23 cellular contexts compared by ENCODE assay signal in the genomic region with DNA sequence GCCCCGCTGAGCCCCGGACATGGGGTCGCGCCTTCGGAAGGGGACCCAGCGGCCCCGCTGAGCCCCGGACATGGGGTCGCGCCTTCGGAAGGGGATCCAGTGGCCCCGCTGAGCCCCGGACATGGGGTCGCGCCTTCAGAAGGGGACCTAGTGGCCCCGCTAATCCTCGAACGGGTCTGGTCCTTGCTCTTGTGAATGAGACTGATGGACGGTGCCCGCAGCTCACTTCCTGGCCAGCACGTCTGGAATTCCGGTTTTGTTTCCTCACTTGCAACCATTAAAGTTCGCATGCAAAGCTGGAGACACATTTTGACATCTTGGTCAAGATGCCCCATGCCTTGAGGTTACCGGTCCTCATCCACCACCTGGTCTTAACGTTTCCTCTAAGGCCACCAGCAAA. TPM values are rescaled to one million over a fixed set of nuclear protein-coding genes. Genes with fewer than 3 reads are reported as not detected.
DNase-seq lines count a peak whose midpoint lies in the region; ATAC-seq and TF ChIP-seq lines count a peak whose summit lies in the region.
"Had no signal": no experiment of that assay in that cellular context is flagged by ENCODE, and none has a peak within 500 bp of the region (broad histone marks: within the 10 kb centered on the region; RNA-seq: fewer than 3 reads in every experiment).

No MANE protein-coding gene starts in this region.

- no peak overlapping the region for H3K27ac Mint-ChIP-seq in glutamatergic neuron (ENCODE audit: unreplicated experiment)
- H3K27ac Mint-ChIP-seq in activated CD4-positive, alpha-beta T cell treated with anti-CD3 and anti-CD28 coated beads for 36 hours, result no peak overlapping the region
- H3K27ac Mint-ChIP-seq: B cell; CD4-positive, CD25-positive, alpha-beta regulatory T cell; CD8-positive, alpha-beta T cell; HFFc6 had no signal

- TF ChIP-seq CTCF in glutamatergic neuron (IDR thresholded peaks at IDR 0.05; ENCODE audit: partially characterized antibody, unreplicated experiment), result no peak

- POLR2A ChIA-PET in activated CD4-positive, alpha-beta T cell treated with anti-CD3 and anti-CD28 coated beads for 36 hours (lab: Charles Lee), result no interaction called here

- peak; percentile 54 for DNase-seq in activated effector memory CD4-positive, alpha-beta T cell treated with anti-CD3 and anti-CD28 coated beads, Interleukin-2, amount 50 U/mL, for 16 hours
- no peak for DNase-seq in activated effector memory CD4-positive, alpha-beta T cell treated with Interleukin-2 at 50 U/mL for 16 hours
- DNase-seq in glutamatergic neuron (peak; percentile 6), posterior vena cava (ENCODE audit: low spot score) (peak; percentile 47), aorta (peak; percentile 11 to 42), cerebellar nuclear complex (lab: John Stamatoyannopoulos, UW) (no peak)
- no peak for DNase-seq in stimulated activated CD4-positive, alpha-beta T cell treated with anti-CD3 and anti-CD28 coated beads, Interleukin-4, amount 100 ng/mL, for 4 hours
- no peak for DNase-seq in activated CD4-positive, alpha-beta T cell treated with anti-CD3 and anti-CD28 coated beads for 36 hours
- DNase-seq: CD4-positive, CD25-positive, alpha-beta regulatory T cell; CD8-positive, alpha-beta T cell; DMS 273 treated with DMSO at 0.1 percent for 48 hours; DMS79; EL; GDM1; GOT3; HFFc6 had no signal

- WGBS in aorta, 2 donors, result 89 to 94% methylated on average over 17 to 24 of the region's 25 CpGs

- H3K4me3 Mint-ChIP-seq in glutamatergic neuron (ENCODE audit: unreplicated experiment), result no peak overlapping the region
- no peak overlapping the region for H3K4me3 Mint-ChIP-seq in activated CD4-positive, alpha-beta T cell treated with anti-CD3 and anti-CD28 coated beads for 36 hours
- H3K4me3 Mint-ChIP-seq: B cell; CD4-positive, CD25-positive, alpha-beta regulatory T cell; CD8-positive, alpha-beta T cell; HFFc6 had no signal

- peaks cover 0 to 8% of the 10 kb centered on the region in 2 donors for H3K36me3 ChIP-seq in aorta (ENCODE audit: control insufficient read depth in 1 of 2, insufficient read depth in 2 of 2, low read length in 1 of 2)

- no peak for ATAC-seq in aorta (ENCODE audit: low FRiP score)
- no peak for ATAC-seq in activated CD4-positive, alpha-beta T cell treated with anti-CD3 and anti-CD28 coated beads for 36 hours
- ATAC-seq: CD8-positive, alpha-beta T cell; GM12878 had no signal

- H3K27me3 ChIP-seq in aorta (ENCODE audit: control insufficient read depth in 1 of 2, insufficient read depth in 2 of 2, low read length in 1 of 2), result no peaks in the 10 kb centered on the region
- H3K27me3 ChIP-seq: BLaER1 had no signal

- H3K36me3 Mint-ChIP-seq in glutamatergic neuron (ENCODE audit: unreplicated experiment), result peaks cover 5% of the 10 kb centered on the region
- peaks cover 21% of the 10 kb centered on the region for H3K36me3 Mint-ChIP-seq in activated CD4-positive, alpha-beta T cell treated with anti-CD3 and anti-CD28 coated beads for 36 hours (ENCODE audit: low read depth)

- H3K27me3 Mint-ChIP-seq in glutamatergic neuron (ENCODE audit: unreplicated experiment), result no peaks in the 10 kb centered on the region
- H3K27me3 Mint-ChIP-seq in activated CD4-positive, alpha-beta T cell treated with anti-CD3 and anti-CD28 coated beads for 36 hours, result no peaks in the 10 kb centered on the region
- H3K27me3 Mint-ChIP-seq: B cell; CD4-positive, CD25-positive, alpha-beta regulatory T cell had no signal

- peaks cover 4% of the 10 kb centered on the region for H3K4me1 Mint-ChIP-seq in glutamatergic neuron (ENCODE audit: low read depth, unreplicated experiment)
- peaks cover 15% of the 10 kb centered on the region for H3K4me1 Mint-ChIP-seq in activated CD4-positive, alpha-beta T cell treated with anti-CD3 and anti-CD28 coated beads for 36 hours

- no peaks in the 10 kb centered on the region for H3K4me1 ChIP-seq in aorta (ENCODE audit: control insufficient read depth in 1 of 2, insufficient read depth in 2 of 2, low read length in 2 of 2)

- CTCF ChIA-PET in activated CD4-positive, alpha-beta T cell treated with anti-CD3 and anti-CD28 coated beads for 36 hours (lab: Charles Lee), result no interaction called here

- intact Hi-C loops in posterior vena cava (cut with DNase I) (no loop called here), aorta (cut with DNase I) (no loop called here)
- intact Hi-C loops in activated CD4-positive, alpha-beta T cell treated with anti-CD3 and anti-CD28 coated beads for 36 hours (cut with DNase I, micrococcal nuclease), result no loop called here

- no peak overlapping the region for H3K27ac ChIP-seq in aorta (ENCODE audit: low read depth in 1 of 2, low read length in 2 of 2)
- H3K27ac ChIP-seq: 22Rv1, BLaER1, C4-2B had no signal

- no peaks in the 10 kb centered on the region for H3K9me3 ChIP-seq in aorta (ENCODE audit: control insufficient read depth, low read length)
- H3K9me3 ChIP-seq: BLaER1, HAP-1 had no signal

- H3K9me3 Mint-ChIP-seq in glutamatergic neuron (ENCODE audit: unreplicated experiment), result no peaks in the 10 kb centered on the region
- no peaks in the 10 kb centered on the region for H3K9me3 Mint-ChIP-seq in activated CD4-positive, alpha-beta T cell treated with anti-CD3 and anti-CD28 coated beads for 36 hours (ENCODE audit: low read depth)
- H3K9me3 Mint-ChIP-seq: CD4-positive, CD25-positive, alpha-beta regulatory T cell; CD8-positive, alpha-beta T cell; HFFc6 had no signal

- H3K4me3 ChIP-seq in aorta (ENCODE audit: low read length in 2 of 2), result no peak overlapping the region
- H3K4me3 ChIP-seq: BLaER1, GM12878, HAP-1 had no signal

RNA-seq across cellular contexts. Expression of gene WRAP73, which starts 5.6 kb away (rescaled TPM):
- total RNA-seq in glutamatergic neuron (ENCODE audit: unreplicated experiment) (47.7 TPM), posterior vena cava (10 to 100 TPM; 10.9 to 13.7 TPM), aorta (10 to 100 TPM; 10.6 to 17.4 TPM)
- polyA plus RNA-seq in aorta, result 10 to 100 TPM in 1 of 2 donors, 1 to 10 TPM in 1; 5.8 to 27.8 TPM
- total RNA-seq in activated CD4-positive, alpha-beta T cell treated with anti-CD3 and anti-CD28 coated beads for 36 hours, result 10 to 100 TPM; 26.3 to 28.9 TPM

RNA-seq across cellular contexts. Expression of gene TP73, which starts 8.0 kb away (rescaled TPM):
- total RNA-seq in glutamatergic neuron (ENCODE audit: unreplicated experiment) (13.0 TPM), posterior vena cava (not detected), aorta (under 1 TPM in 1 of 2 donors, not detected in 1; 0.18 TPM)
- polyA plus RNA-seq in aorta, result under 1 TPM in 1 of 2 donors, not detected in 1; 0.38 TPM
- total RNA-seq in activated CD4-positive, alpha-beta T cell treated with anti-CD3 and anti-CD28 coated beads for 36 hours, result under 1 TPM; 0.32 to 0.40 TPM
- total RNA-seq: CD4-positive, CD25-positive, alpha-beta regulatory T cell; CD8-positive, alpha-beta T cell; HFFc6 had no signal
- polyA plus RNA-seq: AG04450 had no signal

RNA-seq across cellular contexts. Expression of gene TPRG1L, which starts 19.5 kb away (rescaled TPM):
- total RNA-seq in glutamatergic neuron (ENCODE audit: unreplicated experiment) (43.1 TPM), posterior vena cava (10 to 100 TPM; 37.5 to 45.6 TPM), aorta (10 to 100 TPM; 35.4 to 39.0 TPM)
- 10 to 100 TPM; 42.0 to 51.0 TPM for polyA plus RNA-seq in aorta
- 1 to 10 TPM; 6.7 to 7.2 TPM for total RNA-seq in activated CD4-positive, alpha-beta T cell treated with anti-CD3 and anti-CD28 coated beads for 36 hours

RNA-seq across cellular contexts. Expression of gene MEGF6, which starts 33.0 kb away (rescaled TPM):
- 64.7 TPM for total RNA-seq in glutamatergic neuron (ENCODE audit: unreplicated experiment)
- total RNA-seq in posterior vena cava, result 100 to 1,000 TPM in 1 of 2 donors, 10 to 100 TPM in 1; 82.3 to 123 TPM
- 100 to 1,000 TPM in 1 of 2 donors, 10 to 100 TPM in 1; 91.8 to 223 TPM for total RNA-seq in aorta
- polyA plus RNA-seq in aorta, result 100 to 1,000 TPM in 1 of 2 donors, 10 to 100 TPM in 1; 53.7 to 332 TPM
- total RNA-seq in activated CD4-positive, alpha-beta T cell treated with anti-CD3 and anti-CD28 coated beads for 36 hours, result 1 to 10 TPM; 2.6 to 4.5 TPM

Comparison
In these comparisons a context has a peak if more than half of its experiments do, and no peak if none do; other contexts are left out.
1. DNase-seq: peak in activated effector memory CD4-positive, alpha-beta T cell treated with anti-CD3 and anti-CD28 coated beads, Interleukin-2, amount 50 U/mL, for 16 hours (single experiment), glutamatergic neuron (single experiment), posterior vena cava (single experiment) and aorta (2 of 2); none in activated effector memory CD4-positive, alpha-beta T cell treated with Interleukin-2 at 50 U/mL for 16 hours (single experiment), stimulated activated CD4-positive, alpha-beta T cell treated with anti-CD3 and anti-CD28 coated beads, Interleukin-4, amount 100 ng/mL, for 4 hours (0 of 2), activated CD4-positive, alpha-beta T cell treated with anti-CD3 and anti-CD28 coated beads for 36 hours (single experiment) and cerebellar nuclear complex (0 of 2).